ENCODE assay signal across 8 cellular contexts in the genomic region with DNA sequence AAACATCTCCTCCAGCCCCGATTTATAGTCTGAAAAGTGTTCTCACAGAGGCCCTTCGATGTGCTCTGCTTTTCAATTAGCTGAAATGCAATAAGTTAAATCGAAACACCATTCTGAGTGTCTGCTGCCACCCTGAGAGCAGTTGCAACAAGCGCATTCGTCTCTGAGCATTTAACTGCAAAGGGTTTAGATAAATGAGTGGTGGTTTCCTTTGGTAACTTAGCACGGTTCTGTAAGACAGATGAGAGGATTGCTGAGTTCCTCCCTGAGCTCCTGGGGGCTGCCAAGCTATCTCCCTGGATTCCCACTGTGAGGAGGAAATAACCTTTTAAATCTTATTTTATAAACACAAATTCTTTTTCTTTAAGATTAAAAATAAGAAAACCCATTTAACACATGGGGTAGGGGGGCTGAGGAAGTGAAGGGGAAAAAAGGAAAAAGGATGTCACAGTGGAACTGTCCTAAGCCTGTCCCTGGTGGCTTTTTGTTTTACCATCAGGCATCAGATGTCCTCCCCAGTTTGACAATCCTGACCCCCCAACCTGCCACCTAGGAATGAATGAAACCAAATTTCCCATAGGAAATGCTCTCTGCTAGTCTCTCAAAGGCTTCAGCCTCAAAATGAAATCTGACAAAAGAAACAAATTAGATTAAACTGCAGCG. TPM values are rescaled to one million over a fixed set of nuclear protein-coding genes. Genes with fewer than 3 reads are reported as not detected.
A peak's percentile ranks its signal among the peaks of the same experiment; 100 is the strongest.
DNase-seq lines count a peak whose midpoint lies in the region; ATAC-seq and TF ChIP-seq lines count a peak whose summit lies in the region.

No MANE protein-coding gene starts in this region.

- peak overlapping the region; percentile 86 for H3K4me2 ChIP-seq in IMR-90 (ENCODE audit: low read depth, low read length)
- no peak overlapping the region for H3K4me2 ChIP-seq in OCI-LY1 (ENCODE audit: low read length)
- peak overlapping the region; percentile 67 for H3K4me2 ChIP-seq in hepatocyte

- no peaks in the 10 kb centered on the region for H4K20me1 ChIP-seq in IMR-90 (ENCODE audit: insufficient read depth, low read length)
- no peaks in the 10 kb centered on the region for H4K20me1 ChIP-seq in OCI-LY1 (ENCODE audit: insufficient read depth, low read length)
- no peaks in the 10 kb centered on the region for H4K20me1 ChIP-seq in hepatocyte (ENCODE audit: insufficient read depth, poor library complexity, severe bottlenecking)

- H2BK5ac ChIP-seq in IMR-90 (ENCODE audit: low read depth, low read length, poor library complexity, severe bottlenecking) = peak overlapping the region; percentile 89

- peak overlapping the region; percentile 85 for H4K91ac ChIP-seq in IMR-90 (ENCODE audit: insufficient read depth, low read depth, low read length)

- ATAC-seq in IMR-90 (ENCODE audit: low read depth) = peak; percentile 83

- H3K27ac ChIP-seq in IMR-90 (ENCODE audit: insufficient read depth, low read length) (peak overlapping the region; percentile 62), OCI-LY1 (ENCODE audit: low read depth, low read length, poor library complexity, severe bottlenecking) (no peak overlapping the region), hepatocyte (no peak overlapping the region), suprapubic skin (no peak overlapping the region)

- peak; percentile 66 for TF ChIP-seq CTCF in GM13976 (IDR thresholded peaks at IDR 0.05; ENCODE audit: borderline replicate concordance, control extremely low read depth, extremely low read depth, insufficient read depth, missing control alignments)
- peak; percentile 92 for TF ChIP-seq CTCF in IMR-90 (conservative IDR thresholded peaks at IDR 0.05; ENCODE audit: low read depth, low read length)
- peak; percentile 27; the same call in 1 of the 2 replicates for TF ChIP-seq CTCF in OCI-LY1 (IDR thresholded peaks at IDR 0.05; ENCODE audit: low read length)
- peak; percentile 89 for TF ChIP-seq CTCF in hepatocyte (IDR thresholded peaks at IDR 0.05; ENCODE audit: poor library complexity)
- peak in 1 of 2 donors; percentile 51 for TF ChIP-seq CTCF in suprapubic skin (IDR thresholded peaks at IDR 0.05)

- peak overlapping the region; percentile 77 for H4K5ac ChIP-seq in IMR-90 (ENCODE audit: low read depth, low read length)

- peak overlapping the region; percentile 90 for H3K18ac ChIP-seq in IMR-90 (ENCODE audit: low read depth, low read length)

- H3K36me3 ChIP-seq in IMR-90 (ENCODE audit: control insufficient read depth, insufficient read depth, low read length) = no peaks in the 10 kb centered on the region
- H3K36me3 ChIP-seq in OCI-LY1 (ENCODE audit: insufficient read depth, low read length) = no peaks in the 10 kb centered on the region
- no peaks in the 10 kb centered on the region for H3K36me3 ChIP-seq in hepatocyte (replicated peaks; ENCODE audit: insufficient read depth, low read depth)
- no peaks in the 10 kb centered on the region for H3K36me3 ChIP-seq in suprapubic skin

- H3K4me3 ChIP-seq in IMR-90 (ENCODE audit: insufficient read depth, low read depth, low read length) (peak overlapping the region; percentile 14; the same call in 1 of the 2 replicates), OCI-LY1 (ENCODE audit: low read depth, low read length, poor library complexity, severe bottlenecking) (no peak overlapping the region), hepatocyte (no peak overlapping the region), suprapubic skin (no peak overlapping the region)

- H3K9me2 ChIP-seq in OCI-LY1 (ENCODE audit: low read depth, low read length) = no peaks in the 10 kb centered on the region
- no peaks in the 10 kb centered on the region for H3K9me2 ChIP-seq in hepatocyte (replicated peaks; ENCODE audit: insufficient read depth)

- TF ChIP-seq EP300 in suprapubic skin (IDR thresholded peaks at IDR 0.05) = no peak

- peak overlapping the region; percentile 95 for H2BK120ac ChIP-seq in IMR-90 (ENCODE audit: low read depth, low read length)

- no peaks in the 10 kb centered on the region; the same call in 1 of the 2 replicates for H3K9me1 ChIP-seq in IMR-90 (ENCODE audit: insufficient read depth, low read length)

- H3K4me1 ChIP-seq in IMR-90 (ENCODE audit: control insufficient read depth, insufficient read depth, low read length) = peaks cover 7% of the 10 kb centered on the region
- no peaks in the 10 kb centered on the region for H3K4me1 ChIP-seq in OCI-LY1 (ENCODE audit: insufficient read depth, low read length, severe bottlenecking)
- H3K4me1 ChIP-seq in hepatocyte (ENCODE audit: insufficient read depth) = peaks cover 8% of the 10 kb centered on the region
- H3K4me1 ChIP-seq in suprapubic skin = peaks cover 12% of the 10 kb centered on the region

- in situ Hi-C loops in ACHN (cut with HindIII; ENCODE audit: low pct_ligation_motif_present, low pct_unique_long_range_greater_than_20kb, low sequenced_read_pairs) = no loop called here
- in situ Hi-C loops in GM13976 (cut with MboI; ENCODE audit: low sequenced_read_pairs, unreplicated experiment) = loop anchor here (5.0 to 10.0 kb wide), 3 partner anchors 489 to 779 kb away; no protein-coding TSS in a partner anchor
- in situ Hi-C loops in IMR-90 (cut with MboI; ENCODE audit: low sequenced_read_pairs) = loop anchor here (5.0 to 10.0 kb wide), 4 partner anchors 311 to 779 kb away; no protein-coding TSS in a partner anchor

- no peaks in the 10 kb centered on the region for H3K9me3 ChIP-seq in IMR-90 (ENCODE audit: control insufficient read depth, insufficient read depth, low read length)
- no peaks in the 10 kb centered on the region for H3K9me3 ChIP-seq in OCI-LY1 (ENCODE audit: low read length)
- no peaks in the 10 kb centered on the region for H3K9me3 ChIP-seq in hepatocyte (ENCODE audit: low read depth)
- no peaks in the 10 kb centered on the region for H3K9me3 ChIP-seq in suprapubic skin

- intact Hi-C loops in IMR-90 (cut with micrococcal nuclease) = loop anchor here (1.0 to 5.0 kb wide), 8 partner anchors 139 to 673 kb away; no protein-coding TSS in a partner anchor

- no peaks in the 10 kb centered on the region for H3F3A ChIP-seq in OCI-LY1 (ENCODE audit: insufficient read depth, low read length)

- POLR2A ChIA-PET in IMR-90 (lab: Charles Lee; ENCODE audit: unreplicated experiment) = interaction anchor here (0.6 to 1.9 kb wide), 4 partner anchors 57 to 489 kb away, joined by 3 to 10 read pairs (median 6); a partner anchor contains a TSS

- dilution Hi-C loops in IMR-90 (cut with HindIII; ENCODE audit: low sequenced_read_pairs, unreplicated experiment) = no loop called here

- peaks cover 0 to 13% of the 10 kb centered on the region in 2 experiments; a peak in 1 of 4 replicates for H3K79me1 ChIP-seq in IMR-90 (ENCODE audit: low read depth in 1 of 2, low read length in 2 of 2)

- peak overlapping the region; percentile 64; the same call in 2 of the 3 replicates for H2BK15ac ChIP-seq in IMR-90 (ENCODE audit: low read depth, low read length)

- H3K27me3 ChIP-seq in IMR-90 (ENCODE audit: control insufficient read depth, insufficient read depth, low read length) = no peaks in the 10 kb centered on the region
- H3K27me3 ChIP-seq in OCI-LY1 (ENCODE audit: insufficient read depth, low read length) = no peaks in the 10 kb centered on the region
- H3K27me3 ChIP-seq in hepatocyte = no peaks in the 10 kb centered on the region
- no peaks in the 10 kb centered on the region for H3K27me3 ChIP-seq in suprapubic skin

- H2AK5ac ChIP-seq in IMR-90 (ENCODE audit: low read depth, low read length) = peak overlapping the region; percentile 53; the same call in 1 of the 2 replicates

- peak overlapping the region; percentile 72; the same call in 1 of the 2 replicates for H3K23ac ChIP-seq in IMR-90 (ENCODE audit: low read depth, low read length)

- TF ChIP-seq POLR2A in IMR-90 (IDR thresholded peaks at IDR 0.05; ENCODE audit: low read depth, low read length) = no peak
- no peak for TF ChIP-seq POLR2A in suprapubic skin (IDR thresholded peaks at IDR 0.05)

- CTCF ChIA-PET in IMR-90 (lab: Yijun Ruan, JAX) = interaction anchor here (0.5 to 3.0 kb wide), 25 partner anchors 12 to 672 kb away, joined by 3 to 18 read pairs (median 3); no protein-coding TSS in a partner anchor

- peak; percentile 67 for DNase-seq in ACHN
- peak; percentile 33 for DNase-seq in GM13976 (ENCODE audit: low spot score)
- peak; percentile 88 for DNase-seq in IMR-90
- DNase-seq in anterior cingulate cortex (lab: John Stamatoyannopoulos, UW) = peak in 39 of 58 donors; percentile 3 to 89 (median 56)
- peak; percentile 69 for DNase-seq in hepatocyte (ENCODE audit: low spot score)
- peak; percentile 84 for DNase-seq in putamen (ENCODE audit: low spot score)
- no peak for DNase-seq in suprapubic skin (ENCODE audit: low spot score in 2 of 2)

- peak; percentile 98 for TF ChIP-seq RAD21 in IMR-90 (IDR thresholded peaks at IDR 0.05; ENCODE audit: low read length)

- H2AFZ ChIP-seq in IMR-90 (replicated peaks; ENCODE audit: low read length, poor library complexity) (peak overlapping the region; percentile 85), OCI-LY1 (ENCODE audit: low read length) (no peak overlapping the region), hepatocyte (peak overlapping the region; percentile 53)

- 0% methylated on average over 2 of the region's 7 CpGs; no CpG with 5 or more reads in 1 of the 2 experiments for WGBS in IMR-90 (ENCODE audit: extremely low coverage in 2 of 2, insufficient read length in 1 of 2), 2 experiments
- WGBS in hepatocyte (ENCODE audit: low lambda C conversion rate, missing lambda C conversion rate) = 17% methylated on average over 7 of the region's 7 CpGs
- WGBS in suprapubic skin = 9% methylated on average over 7 of the region's 7 CpGs

- H3K4ac ChIP-seq in IMR-90 (ENCODE audit: low read depth, low read length) = peak overlapping the region; percentile 90

- H4K8ac ChIP-seq in IMR-90 (ENCODE audit: low read depth in 2 of 2, low read length in 2 of 2) = peak overlapping the region; percentile 3 to 95; a peak in 3 of 4 replicates

- peak overlapping the region; percentile 67; the same call in 1 of the 2 replicates for H3K56ac ChIP-seq in IMR-90 (ENCODE audit: extremely low read depth, insufficient read depth, low read length)

- H3K14ac ChIP-seq in IMR-90 (replicated peaks; ENCODE audit: low read depth, low read length) = peak overlapping the region; percentile 94

- peak overlapping the region; percentile 95 for H2BK20ac ChIP-seq in IMR-90 (ENCODE audit: low read depth, low read length)

- H3K9ac ChIP-seq in IMR-90 (ENCODE audit: low read depth, low read length) (peak overlapping the region; percentile 31), OCI-LY1 (ENCODE audit: low read length) (no peak overlapping the region)

- BruUV-seq in IMR-90 (replicated peaks; lab: Mats Ljungman, UMichigan) = no TSS peak

- H3K79me2 ChIP-seq in OCI-LY1 (ENCODE audit: insufficient read depth, low read length) = no peaks in the 10 kb centered on the region
- H3K79me2 ChIP-seq in hepatocyte = no peaks in the 10 kb centered on the region

- no peak overlapping the region for H2AK9ac ChIP-seq in IMR-90 (replicated peaks; ENCODE audit: low read depth, low read length, poor library complexity)

TF ChIP-seq in IMR-90, 13 proteins besides CTCF, POLR2A, EP300 and RAD21 (continues in another document):
- TF ChIP-seq SMC3 (IDR thresholded peaks at IDR 0.05; ENCODE audit: low read depth, low read length) = peak; percentile 96

RNA-seq across cellular contexts. Expression of a gene that starts 56.4 kb away (rescaled TPM):
- 71.9 and 94.5 TPM in 2 replicates for total RNA-seq in IMR-90 (2012; rRNA removed)
- 22.4 and 25.6 TPM in 2 replicates for polyA plus RNA-seq in IMR-90 (2012; rRNA removed)
- polyA plus RNA-seq in IMR-90 (2012; cell fraction: cytosol; rRNA removed) = 3.7 and 7.5 TPM in 2 replicates
- polyA plus RNA-seq in IMR-90 (2012; cell fraction: nucleus; rRNA removed; ENCODE audit: low replicate concordance) = 5.5 and 24.0 TPM in 2 replicates
- 40.8 and 42.0 TPM in 2 replicates for total RNA-seq in hepatocyte
- polyA plus RNA-seq in hepatocyte = 21.9 and 22.6 TPM in 2 replicates
- total RNA-seq in suprapubic skin = 10 to 100 TPM; 33.3 to 90.4 (median 55.1) TPM

Comparison
In these comparisons a context has a peak if more than half of its experiments do, and no peak if none do; other contexts are left out.
1. DNase-seq: peak in ACHN (single experiment), GM13976 (single experiment), IMR-90 (single experiment), anterior cingulate cortex (39 of 58), hepatocyte (single experiment) and putamen (single experiment); none in suprapubic skin (0 of 2).